Comparison of ENCODE assay signal across 9 cellular contexts in the genomic region with DNA sequence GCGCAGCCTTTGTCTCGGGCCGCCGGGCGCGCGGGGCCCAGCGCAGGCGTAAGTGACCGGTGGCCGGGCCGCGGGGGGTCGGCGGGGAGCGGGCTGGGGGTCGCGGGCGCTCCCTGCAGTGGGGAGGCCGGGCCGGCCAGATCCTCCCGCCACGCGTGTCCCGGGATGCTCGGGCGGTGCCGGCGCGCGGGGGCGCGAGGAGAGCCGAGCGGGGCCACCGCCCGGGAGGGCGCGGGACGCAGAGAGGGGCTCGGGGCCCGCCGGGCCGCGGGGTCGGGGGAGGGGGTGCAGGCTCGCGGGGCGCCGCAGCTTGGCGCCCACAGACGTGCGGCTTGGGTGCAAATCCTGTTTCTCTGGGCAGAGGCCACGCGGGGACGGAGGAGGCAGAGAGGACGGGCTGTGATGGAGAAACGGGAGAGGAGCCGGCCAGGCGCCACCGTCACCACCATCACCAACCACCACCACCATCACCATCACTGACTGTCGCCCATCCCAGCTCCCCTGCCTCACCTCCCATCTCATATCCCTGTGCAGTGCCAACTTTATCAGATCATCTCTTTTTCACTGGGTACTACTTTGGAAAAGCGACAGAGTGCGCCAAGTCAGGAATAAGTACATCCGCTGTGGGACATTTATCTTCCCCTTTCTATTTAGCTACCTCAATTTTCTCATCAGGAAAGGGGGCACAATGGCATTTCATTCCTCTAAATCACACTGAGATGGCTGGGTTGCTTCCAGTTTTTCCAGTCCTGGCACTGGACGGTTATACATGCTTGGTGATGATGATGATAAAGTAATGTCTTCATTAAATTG.
DNase-seq lines count a peak whose midpoint lies in the region; ATAC-seq, FAIRE-seq and TF ChIP-seq lines count a peak whose summit lies in the region.
"Had no signal": no experiment of that assay in that cellular context is flagged by ENCODE, and none has a peak within 500 bp of the region (broad histone marks: within the 10 kb centered on the region; RNA-seq: fewer than 3 reads in every experiment).

No MANE protein-coding gene starts in this region.

- CTCF ChIA-PET in activated CD4-positive, alpha-beta T cell treated with anti-CD3 and anti-CD28 coated beads for 36 hours (lab: Charles Lee): no interaction called here

- H3K4me1 ChIP-seq in MM.1S (ENCODE audit: low read length) (no peaks in the 10 kb centered on the region), foreskin keratinocyte (peaks cover 6% of the 10 kb centered on the region), small intestine (ENCODE audit: control insufficient read depth in 2 of 2, insufficient read depth in 1 of 2, low read depth in 1 of 2, low read length in 1 of 2) (peaks cover 0 to 3% of the 10 kb centered on the region in 2 donors)

- peaks cover 8% of the 10 kb centered on the region for H3K4me1 Mint-ChIP-seq in activated CD4-positive, alpha-beta T cell treated with anti-CD3 and anti-CD28 coated beads for 36 hours
- H3K4me1 Mint-ChIP-seq in stimulated activated effector memory CD8-positive, alpha-beta T cell treated with anti-CD3 and anti-CD28 coated beads, Interleukin-12 subunit alpha, Interleukin-12 subunit beta, amount 100 ng/mL, for 72 hours: peaks cover 6% of the 10 kb centered on the region

- H3K36me3 Mint-ChIP-seq in activated CD4-positive, alpha-beta T cell treated with anti-CD3 and anti-CD28 coated beads for 36 hours (ENCODE audit: low read depth): no peaks in the 10 kb centered on the region
- H3K36me3 Mint-ChIP-seq in stimulated activated effector memory CD8-positive, alpha-beta T cell treated with anti-CD3 and anti-CD28 coated beads, Interleukin-12 subunit alpha, Interleukin-12 subunit beta, amount 100 ng/mL, for 72 hours: no peaks in the 10 kb centered on the region

- H3K27ac ChIP-seq in MM.1S (ENCODE audit: low read length): no peak overlapping the region
- no peak overlapping the region for H3K27ac ChIP-seq in foreskin keratinocyte
- no peak overlapping the region for H3K27ac ChIP-seq in small intestine (ENCODE audit: low read depth in 1 of 2, low read length in 1 of 2)

- H3K4me3 ChIP-seq in MM.1S (ENCODE audit: low read length) (peak overlapping the region; percentile 13; the same call in 1 of the 2 replicates), small intestine (ENCODE audit: low read depth in 1 of 2, low read length in 2 of 2) (no peak overlapping the region)

- intact Hi-C loops in activated CD4-positive, alpha-beta T cell treated with anti-CD3 and anti-CD28 coated beads for 36 hours (cut with DNase I, micrococcal nuclease): no loop called here

- H3K9me3 ChIP-seq in MM.1S (replicated peaks; ENCODE audit: insufficient read depth, low read length) (no peaks in the 10 kb centered on the region), small intestine (ENCODE audit: control insufficient read depth, low read depth) (no peaks in the 10 kb centered on the region)

- no peaks in the 10 kb centered on the region for H3K79me2 ChIP-seq in MM.1S (ENCODE audit: low read length)

- TF ChIP-seq CTCF in MM.1S (IDR thresholded peaks at IDR 0.05; ENCODE audit: low read length) (no peak), foreskin keratinocyte (conservative IDR thresholded peaks at IDR 0.05) (no peak)

- peaks cover 43% of the 10 kb centered on the region for H3K27me3 Mint-ChIP-seq in activated CD4-positive, alpha-beta T cell treated with anti-CD3 and anti-CD28 coated beads for 36 hours

- H3K27ac Mint-ChIP-seq in activated CD4-positive, alpha-beta T cell treated with anti-CD3 and anti-CD28 coated beads for 36 hours: no peak overlapping the region
- no peak overlapping the region for H3K27ac Mint-ChIP-seq in stimulated activated effector memory CD8-positive, alpha-beta T cell treated with anti-CD3 and anti-CD28 coated beads, Interleukin-12 subunit alpha, Interleukin-12 subunit beta, amount 100 ng/mL, for 72 hours

- H3K9me2 ChIP-seq in MM.1S (replicated peaks; ENCODE audit: insufficient read depth, low read length): no peaks in the 10 kb centered on the region

- H3K36me3 ChIP-seq in MM.1S (replicated peaks; ENCODE audit: insufficient read depth, low read length) (no peaks in the 10 kb centered on the region), small intestine (ENCODE audit: control insufficient read depth in 2 of 2, insufficient read depth in 2 of 2, low read length in 2 of 2) (no peaks in the 10 kb centered on the region)

- no peak for DNase-seq in activated CD4-positive, alpha-beta T cell treated with anti-CD3 and anti-CD28 coated beads for 36 hours
- DNase-seq in activated CD4-positive, alpha-beta T cell treated with anti-CD3 and anti-CD28 coated beads for 4 hours: no peak
- no peak for DNase-seq in MM.1S
- DNase-seq in foreskin keratinocyte: peak in 1 of 2 donors; percentile 7
- no peak for DNase-seq in stimulated activated effector memory CD8-positive, alpha-beta T cell treated with anti-CD3 and anti-CD28 coated beads, Interleukin-12 subunit alpha, Interleukin-12 subunit beta, amount 100 ng/mL, for 72 hours (ENCODE audit: low spot score in 2 of 2)
- no peak for DNase-seq in small intestine
- DNase-seq: GOT3 had no signal

- H2AFZ ChIP-seq in MM.1S (ENCODE audit: low read length): no peak overlapping the region

- ATAC-seq in activated CD4-positive, alpha-beta T cell treated with anti-CD3 and anti-CD28 coated beads for 36 hours: no peak
- peak; percentile 9 for ATAC-seq in foreskin keratinocyte
- ATAC-seq in stimulated activated effector memory CD8-positive, alpha-beta T cell treated with anti-CD3 and anti-CD28 coated beads, Interleukin-12 subunit alpha, Interleukin-12 subunit beta, amount 100 ng/mL, for 72 hours: peak; percentile 11
- no peak for ATAC-seq in GM18519 (IDR thresholded peaks at IDR 0.05; ENCODE audit: low FRiP score, unreplicated experiment)
- no peak for ATAC-seq in activated CD4-positive, CD25-positive, alpha-beta regulatory T cell treated with anti-CD3 and anti-CD28 coated beads, Interleukin-2, amount 50 U/mL, for 24 hours

- peak overlapping the region; percentile 48 for H3K4me2 ChIP-seq in MM.1S (ENCODE audit: low read depth, low read length)

- POLR2A ChIA-PET in activated CD4-positive, alpha-beta T cell treated with anti-CD3 and anti-CD28 coated beads for 36 hours (lab: Charles Lee): no interaction called here

- no peak for FAIRE-seq in small intestine (lab: Jason Lieb, UNC)

- H3K27me3 ChIP-seq in MM.1S (replicated peaks; ENCODE audit: insufficient read depth, low read length) (peaks cover 3% of the 10 kb centered on the region; the same call in 1 of the 2 replicates), foreskin keratinocyte (peaks cover 48% of the 10 kb centered on the region), small intestine (ENCODE audit: control insufficient read depth in 2 of 2, insufficient read depth in 2 of 2, low read length in 2 of 2) (peaks cover 0 to 6% of the 10 kb centered on the region in 2 donors)

- WGBS in small intestine, 3 donors: 5 to 18% (median 16%) methylated on average over 21 to 66 of the region's 66 CpGs

- H3K4me3 Mint-ChIP-seq in activated CD4-positive, alpha-beta T cell treated with anti-CD3 and anti-CD28 coated beads for 36 hours: peak overlapping the region; percentile 68
- H3K4me3 Mint-ChIP-seq in stimulated activated effector memory CD8-positive, alpha-beta T cell treated with anti-CD3 and anti-CD28 coated beads, Interleukin-12 subunit alpha, Interleukin-12 subunit beta, amount 100 ng/mL, for 72 hours: peak overlapping the region; percentile 64

- H3K9ac ChIP-seq in MM.1S (ENCODE audit: low read length): no peak overlapping the region

- no peaks in the 10 kb centered on the region for H3F3A ChIP-seq in MM.1S (ENCODE audit: insufficient read depth, low read length)

- no peaks in the 10 kb centered on the region for H3K9me3 Mint-ChIP-seq in activated CD4-positive, alpha-beta T cell treated with anti-CD3 and anti-CD28 coated beads for 36 hours (ENCODE audit: low read depth)
- no peaks in the 10 kb centered on the region for H3K9me3 Mint-ChIP-seq in stimulated activated effector memory CD8-positive, alpha-beta T cell treated with anti-CD3 and anti-CD28 coated beads, Interleukin-12 subunit alpha, Interleukin-12 subunit beta, amount 100 ng/mL, for 72 hours

- no peaks in the 10 kb centered on the region for H4K20me1 ChIP-seq in MM.1S (ENCODE audit: insufficient read depth, low read length)

Comparison
In these comparisons a context has a peak if more than half of its experiments do, and no peak if none do; other contexts are left out.
1. ATAC-seq: peak in foreskin keratinocyte (single experiment) and stimulated activated effector memory CD8-positive, alpha-beta T cell treated with anti-CD3 and anti-CD28 coated beads, Interleukin-12 subunit alpha, Interleukin-12 subunit beta, amount 100 ng/mL, for 72 hours (single experiment); none in activated CD4-positive, alpha-beta T cell treated with anti-CD3 and anti-CD28 coated beads for 36 hours (single experiment), GM18519 (single experiment) and activated CD4-positive, CD25-positive, alpha-beta regulatory T cell treated with anti-CD3 and anti-CD28 coated beads, Interleukin-2, amount 50 U/mL, for 24 hours (0 of 2).